ENCODE assay signal across 23 cellular contexts in the genomic region with DNA sequence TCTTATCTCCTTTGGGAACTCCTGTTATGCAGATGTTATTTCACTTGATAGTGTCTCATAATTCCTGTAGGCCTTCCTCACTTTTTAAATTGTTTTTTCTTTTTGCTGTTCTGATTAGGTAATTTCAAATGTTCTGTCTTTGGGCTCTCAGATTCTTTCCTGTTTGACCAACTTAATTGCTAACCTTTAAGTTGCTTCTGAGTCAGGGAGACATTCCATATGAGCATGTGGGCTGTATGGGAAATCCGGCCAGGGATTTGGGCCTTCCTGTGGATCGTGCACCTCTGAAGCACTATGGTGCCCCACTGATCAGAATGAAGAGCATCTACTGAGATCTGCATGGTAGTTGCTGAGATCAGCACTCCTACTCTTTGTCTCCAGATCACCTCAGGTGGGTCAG. TPM values are rescaled to one million over a fixed set of nuclear protein-coding genes. Genes with fewer than 3 reads are reported as not detected.
"Had no signal": no experiment of that assay in that cellular context is flagged by ENCODE, and none has a peak within 500 bp of the region (broad histone marks: within the 10 kb centered on the region; RNA-seq: fewer than 3 reads in every experiment).

No MANE protein-coding gene starts in this region.

- H3K36me3 ChIP-seq: lower lobe of right lung, neutrophil, ovary, suprapubic skin, thoracic aorta, tibial artery, uterus had no signal

- FAIRE-seq: kidney had no signal

- DNase-seq: hippocampal formation; kidney; lower lobe of right lung; mammary epithelial cell; mesenchymal stem cell; naive thymus-derived CD8-positive, alpha-beta T cell; ovary; right cardiac atrium; stimulated activated CD4-positive, alpha-beta T cell treated with anti-CD3 and anti-CD28 coated beads, Interleukin-4, amount 100 ng/mL, for 24 hours; stimulated activated naive CD4-positive, alpha-beta T cell; tibial artery; uterus had no signal

- H3K4me1 ChIP-seq: lower lobe of right lung, suprapubic skin, tibial artery, uterus had no signal

- H3K9me3 ChIP-seq: lower lobe of right lung, neutrophil, ovary, suprapubic skin, thoracic aorta, tibial artery, uterus had no signal

- H3K36me3 Mint-ChIP-seq: stimulated activated effector memory CD8-positive, alpha-beta T cell treated with anti-CD3 and anti-CD28 coated beads, Interleukin-12 subunit alpha, Interleukin-12 subunit beta, amount 100 ng/mL, for 72 hours; type B pancreatic cell had no signal

- H3K27ac ChIP-seq: lower lobe of right lung, neutrophil, ovary, skin epidermis, suprapubic skin, thoracic aorta, tibial artery, uterus had no signal

- ATAC-seq: lower lobe of right lung; naive thymus-derived CD8-positive, alpha-beta T cell; sciatic nerve; stimulated activated effector memory CD8-positive, alpha-beta T cell treated with anti-CD3 and anti-CD28 coated beads, Interleukin-12 subunit alpha, Interleukin-12 subunit beta, amount 100 ng/mL, for 72 hours had no signal

- H3K27ac Mint-ChIP-seq: naive thymus-derived CD8-positive, alpha-beta T cell; nephron; progenitor cell of endocrine pancreas; stimulated activated effector memory CD8-positive, alpha-beta T cell treated with anti-CD3 and anti-CD28 coated beads, Interleukin-12 subunit alpha, Interleukin-12 subunit beta, amount 100 ng/mL, for 72 hours; stimulated activated naive CD8-positive, alpha-beta T cell treated with anti-CD3 and anti-CD28 coated beads, Interleukin-15, Interleukin-2, amounts not matched to agents 100 ng/mL and 50 ng/mL, for 24 hours; type B pancreatic cell had no signal

- H3K27me3 ChIP-seq: neutrophil, ovary, uterus had no signal

- H3K4me3 ChIP-seq: lower lobe of right lung, ovary, skin epidermis, suprapubic skin, thoracic aorta, tibial artery, uterus had no signal

- H3K27me3 Mint-ChIP-seq: stimulated activated naive CD8-positive, alpha-beta T cell treated with anti-CD3 and anti-CD28 coated beads, Interleukin-15, Interleukin-2, amounts not matched to agents 100 ng/mL and 50 ng/mL, for 24 hours had no signal

- H3K9me3 Mint-ChIP-seq: neural crest cell; stimulated activated naive CD8-positive, alpha-beta T cell treated with anti-CD3 and anti-CD28 coated beads, Interleukin-15, Interleukin-2, amounts not matched to agents 100 ng/mL and 50 ng/mL, for 24 hours; type B pancreatic cell had no signal

- H3K4me1 Mint-ChIP-seq: nephron, neural crest cell had no signal

- H3K4me3 Mint-ChIP-seq: naive thymus-derived CD8-positive, alpha-beta T cell; nephron; neural crest cell; stimulated activated effector memory CD8-positive, alpha-beta T cell treated with anti-CD3 and anti-CD28 coated beads, Interleukin-12 subunit alpha, Interleukin-12 subunit beta, amount 100 ng/mL, for 72 hours; stimulated activated naive CD8-positive, alpha-beta T cell treated with anti-CD3 and anti-CD28 coated beads, Interleukin-15, Interleukin-2, amounts not matched to agents 100 ng/mL and 50 ng/mL, for 24 hours; type B pancreatic cell had no signal

RNA-seq across cellular contexts. Expression of a gene that starts 44.7 kb away (rescaled TPM):
- polyA plus RNA-seq: naive thymus-derived CD8-positive, alpha-beta T cell had no signal
